ENCODE assay signal across 9 cellular contexts in the genomic region with DNA sequence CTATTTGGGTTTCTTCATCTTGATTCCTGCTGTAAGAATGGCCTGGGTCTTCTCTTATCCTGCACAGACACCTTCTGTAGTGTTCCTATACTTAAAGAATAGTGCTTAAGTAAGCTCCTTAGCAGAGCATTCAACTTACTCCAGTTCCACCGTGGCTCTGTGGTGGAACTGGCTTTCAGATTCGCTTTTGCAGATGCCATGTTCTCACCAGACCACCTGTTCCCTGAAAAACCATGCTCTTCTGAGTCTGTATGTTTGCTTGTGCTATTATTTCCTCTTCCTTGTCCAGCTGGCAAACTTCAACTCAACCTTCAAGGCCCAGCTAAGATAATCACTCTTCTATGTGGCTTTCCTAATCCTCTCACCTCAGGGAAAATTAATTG. TPM values are rescaled to one million over a fixed set of nuclear protein-coding genes. Genes with fewer than 3 reads are reported as not detected.
DNase-seq lines count a peak whose midpoint lies in the region; ATAC-seq and TF ChIP-seq lines count a peak whose summit lies in the region.
"Had no signal": no experiment of that assay in that cellular context is flagged by ENCODE, and none has a peak within 500 bp of the region (broad histone marks: within the 10 kb centered on the region; RNA-seq: fewer than 3 reads in every experiment).

No MANE protein-coding gene starts in this region.

- CTCF ChIA-PET in AG04450 (lab: Charles Lee) (interaction anchor here (1.0 kb wide), 1 partner anchor 53 kb away, joined by 6 read pairs; no protein-coding TSS in a partner anchor), Calu3 (lab: Charles Lee) (no interaction called here)

- no peak overlapping the region for H3K4me3 ChIP-seq in AG04450 (ENCODE audit: low read depth, low read length)
- peak overlapping the region in 1 of 2 donors; percentile 22 for H3K4me3 ChIP-seq in ascending aorta

- H3K9me3 ChIP-seq in AG04450 (ENCODE audit: control insufficient read depth, insufficient read depth, low read length) (no peaks in the 10 kb centered on the region; the same call in 1 of the 2 replicates), ascending aorta (no peaks in the 10 kb centered on the region)

- no peaks in the 10 kb centered on the region for H3K27me3 ChIP-seq in AG04450 (ENCODE audit: control insufficient read depth, insufficient read depth, low read length)
- H3K27me3 ChIP-seq in ascending aorta = no peaks in the 10 kb centered on the region

- H3K36me3 ChIP-seq in ascending aorta = peaks cover 0 to 6% of the 10 kb centered on the region in 2 donors

- H3K36me3 Mint-ChIP-seq in HFFc6 (ENCODE audit: low read depth) = peaks cover 10% of the 10 kb centered on the region; the same call in 1 of the 2 replicates
- peaks cover 0 to 22% (median 4%) of the 10 kb centered on the region in 3 donors for H3K36me3 Mint-ChIP-seq in naive thymus-derived CD8-positive, alpha-beta T cell
- peaks cover 16% of the 10 kb centered on the region for H3K36me3 Mint-ChIP-seq in Calu3 (ENCODE audit: insufficient read depth, unreplicated experiment)

- POLR2A ChIA-PET in AG04450 (lab: Yijun Ruan, JAX) = no interaction called here
- POLR2A ChIA-PET in naive thymus-derived CD8-positive, alpha-beta T cell (lab: Charles Lee) = interaction anchor here (0.9 to 1.1 kb wide), 2 partner anchors 15 to 28 kb away, joined by 3 read pairs; no protein-coding TSS in a partner anchor

- peak overlapping the region; percentile 86 for H3K4me3 Mint-ChIP-seq in HFFc6
- H3K4me3 Mint-ChIP-seq in naive thymus-derived CD8-positive, alpha-beta T cell = peak overlapping the region; percentile 61 to 85 (median 76)
- no peak overlapping the region for H3K4me3 Mint-ChIP-seq in Calu3 (ENCODE audit: low read depth, unreplicated experiment)

- H3K27me3 Mint-ChIP-seq in HFFc6 (ENCODE audit: insufficient read depth) = peaks cover 7% of the 10 kb centered on the region; the same call in 1 of the 2 replicates
- H3K27me3 Mint-ChIP-seq in naive thymus-derived CD8-positive, alpha-beta T cell = no peaks in the 10 kb centered on the region
- H3K27me3 Mint-ChIP-seq in Calu3 (ENCODE audit: unreplicated experiment) = no peaks in the 10 kb centered on the region

- DNase-seq in AG04450 (ENCODE audit: low read depth, low spot score) = no peak
- DNase-seq in HFFc6 = no peak
- DNase-seq in ascending aorta (ENCODE audit: low spot score in 2 of 2) = no peak
- no peak for DNase-seq in naive thymus-derived CD8-positive, alpha-beta T cell
- DNase-seq in Calu3 = no peak
- no peak for DNase-seq in NCI-H1048 (lab: John Stamatoyannopoulos, UW)
- DNase-seq in NCI-H1436 treated with DMSO at 0.1 percent for 48 hours (lab: John Stamatoyannopoulos, UW) = no peak
- DNase-seq: NCI-H69 had no signal

- no peak for ATAC-seq in naive thymus-derived CD8-positive, alpha-beta T cell
- no peak for ATAC-seq in HG02885 (IDR thresholded peaks at IDR 0.05; ENCODE audit: poor library complexity, unreplicated experiment)

- H3K4me1 ChIP-seq in ascending aorta = peaks cover 39 to 69% of the 10 kb centered on the region in 2 donors

- no peaks in the 10 kb centered on the region for H3K9me3 Mint-ChIP-seq in HFFc6
- H3K9me3 Mint-ChIP-seq in naive thymus-derived CD8-positive, alpha-beta T cell = no peaks in the 10 kb centered on the region
- no peaks in the 10 kb centered on the region for H3K9me3 Mint-ChIP-seq in Calu3 (ENCODE audit: low read depth, unreplicated experiment)

- TF ChIP-seq CTCF in AG04450 (IDR thresholded peaks at IDR 0.05; ENCODE audit: low read depth, low read length) (no peak), HFFc6 (IDR thresholded peaks at IDR 0.05) (no peak), ascending aorta (IDR thresholded peaks at IDR 0.05) (no peak), Calu3 (IDR thresholded peaks at IDR 0.05; ENCODE audit: unreplicated experiment) (no peak)

- H3K4me1 Mint-ChIP-seq in HFFc6 (ENCODE audit: low read depth) (peaks cover 61% of the 10 kb centered on the region), Calu3 (ENCODE audit: low read depth, unreplicated experiment) (peaks cover 41% of the 10 kb centered on the region)
- H3K4me1 Mint-ChIP-seq in naive thymus-derived CD8-positive, alpha-beta T cell = peaks cover 48 to 82% (median 80%) of the 10 kb centered on the region in 4 donors

- BruUV-seq in Calu3 (replicated peaks; lab: Mats Ljungman, UMichigan) = no TSS peak

- peak overlapping the region; percentile 80 for H3K27ac ChIP-seq in AG04450 (ENCODE audit: low read depth, low read length)
- peak overlapping the region; percentile 77 to 82 for H3K27ac ChIP-seq in ascending aorta

- intact Hi-C loops in ascending aorta (cut with DNase I) = loop anchor here (5.0 kb wide), 2 partner anchors 281 to 314 kb away; a partner anchor contains a TSS
- intact Hi-C loops in Calu3 (cut with micrococcal nuclease; ENCODE audit: unreplicated experiment) = no loop called here

- H3K27ac Mint-ChIP-seq in HFFc6 = peak overlapping the region; percentile 97
- peak overlapping the region; percentile 70 to 97 (median 94) for H3K27ac Mint-ChIP-seq in naive thymus-derived CD8-positive, alpha-beta T cell
- no peak overlapping the region for H3K27ac Mint-ChIP-seq in Calu3 (ENCODE audit: unreplicated experiment)

RNA-seq across cellular contexts. Expression of a gene that starts 4.9 kb away (rescaled TPM):
- polyA plus RNA-seq in AG04450 (2011; rRNA removed) = 34.4 and 39.2 TPM in 2 replicates
- 51.9 and 70.9 TPM in 2 replicates for polyA minus RNA-seq in AG04450 (2011; rRNA and poly(A)+ RNA removed)
- 10 to 100 TPM; 39.3 to 48.0 (median 44.3) TPM for total RNA-seq in HFFc6 (2021; fragmentation: NEBNext Ultra II Directional; extraction: Animal tissue kit (Norgen Biotek cat#: 25700))
- total RNA-seq in ascending aorta (77.5 TPM), Calu3 (2022) (42.2 and 51.6 TPM in 2 replicates)
- 10 to 100 TPM; 56.0 to 58.0 TPM for total RNA-seq in naive thymus-derived CD8-positive, alpha-beta T cell
- polyA plus RNA-seq in naive thymus-derived CD8-positive, alpha-beta T cell = 10 to 100 TPM; 26.2 to 51.1 (median 34.9) TPM
